ENCODE assay signal across 14 cellular contexts in the genomic region with DNA sequence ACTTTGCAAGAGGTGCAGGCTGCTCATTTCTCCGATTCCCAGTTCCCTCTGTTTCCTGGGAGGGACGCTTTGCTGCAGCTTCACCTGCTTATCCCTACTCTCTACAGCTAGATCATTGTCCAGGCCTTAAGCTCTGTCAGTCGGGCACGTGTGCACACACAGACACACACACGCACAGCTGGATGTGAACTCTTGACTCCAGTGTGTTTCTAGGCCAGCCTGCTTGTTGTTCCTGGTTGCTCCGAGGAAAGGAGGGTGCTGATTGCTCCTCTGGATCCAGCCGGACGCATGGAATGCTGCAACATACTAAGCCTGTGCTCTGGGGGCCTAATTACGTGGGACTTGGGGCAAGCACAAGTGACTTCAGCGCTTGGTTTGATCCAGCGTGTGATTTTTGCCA. TPM values are rescaled to one million over a fixed set of nuclear protein-coding genes. Genes with fewer than 3 reads are reported as not detected.
DNase-seq lines count a peak whose midpoint lies in the region; ATAC-seq and TF ChIP-seq lines count a peak whose summit lies in the region.
"Had no signal": no experiment of that assay in that cellular context is flagged by ENCODE, and none has a peak within 500 bp of the region (broad histone marks: within the 10 kb centered on the region; RNA-seq: fewer than 3 reads in every experiment).

No MANE protein-coding gene starts in this region.

- intact Hi-C loops in right lobe of liver (cut with DNase I) = no loop called here

- H2AFZ ChIP-seq in fibroblast of lung (ENCODE audit: low read length) = peak overlapping the region; percentile 81

- no peaks in the 10 kb centered on the region for H3K36me3 Mint-ChIP-seq in WTC11
- H3K36me3 Mint-ChIP-seq in activated naive CD8-positive, alpha-beta T cell treated with anti-CD3 and anti-CD28 coated beads for 36 hours = peaks cover 4% of the 10 kb centered on the region
- H3K36me3 Mint-ChIP-seq: IgD-negative memory B cell had no signal

- H3K9me3 ChIP-seq in fibroblast of lung (ENCODE audit: control insufficient read depth, insufficient read depth, low read depth, low read length) = no peaks in the 10 kb centered on the region
- H3K9me3 ChIP-seq in right lobe of liver = no peaks in the 10 kb centered on the region
- H3K9me3 ChIP-seq in stomach smooth muscle (ENCODE audit: control insufficient read depth in 2 of 2, low read length in 2 of 2) = no peaks in the 10 kb centered on the region

- H3K27me3 ChIP-seq in fibroblast of lung (ENCODE audit: control insufficient read depth, insufficient read depth, low read length) (no peaks in the 10 kb centered on the region), right lobe of liver (no peaks in the 10 kb centered on the region), stomach smooth muscle (ENCODE audit: control insufficient read depth in 1 of 2, insufficient read depth in 2 of 2, low read length in 2 of 2) (no peaks in the 10 kb centered on the region)

- H4K20me1 ChIP-seq in fibroblast of lung (ENCODE audit: control insufficient read depth, extremely low read depth, insufficient read depth, low read length) = no peaks in the 10 kb centered on the region

- H3K4me1 ChIP-seq in fibroblast of lung (ENCODE audit: control insufficient read depth, extremely low read depth, insufficient read depth, low read length) (peaks cover 25% of the 10 kb centered on the region), right lobe of liver (peaks cover 0 to 37% (median 12%) of the 10 kb centered on the region in 4 donors), stomach smooth muscle (ENCODE audit: control insufficient read depth, insufficient read depth, low read length) (peaks cover 39% of the 10 kb centered on the region)

- peaks cover 69% of the 10 kb centered on the region for H3K4me1 Mint-ChIP-seq in WTC11
- peaks cover 35% of the 10 kb centered on the region for H3K4me1 Mint-ChIP-seq in activated naive CD8-positive, alpha-beta T cell treated with anti-CD3 and anti-CD28 coated beads for 36 hours

- no peak overlapping the region for H3K4me3 Mint-ChIP-seq in WTC11
- H3K4me3 Mint-ChIP-seq in activated naive CD8-positive, alpha-beta T cell treated with anti-CD3 and anti-CD28 coated beads for 36 hours = no peak overlapping the region
- H3K4me3 Mint-ChIP-seq: IgD-negative memory B cell had no signal

- H3K9ac ChIP-seq in fibroblast of lung (ENCODE audit: insufficient read depth, low read length) = no peak overlapping the region
- H3K9ac ChIP-seq in stomach smooth muscle (ENCODE audit: low read length in 2 of 2) = no peak overlapping the region

- H3K79me2 ChIP-seq in fibroblast of lung (ENCODE audit: control insufficient read depth, insufficient read depth, low read length) = peaks cover 3% of the 10 kb centered on the region

- H3K9me3 Mint-ChIP-seq in WTC11 = no peaks in the 10 kb centered on the region
- no peaks in the 10 kb centered on the region for H3K9me3 Mint-ChIP-seq in activated naive CD8-positive, alpha-beta T cell treated with anti-CD3 and anti-CD28 coated beads for 36 hours
- H3K9me3 Mint-ChIP-seq: IgD-negative memory B cell had no signal

- peak overlapping the region; percentile 95 for H3K27ac Mint-ChIP-seq in WTC11
- H3K27ac Mint-ChIP-seq in activated naive CD8-positive, alpha-beta T cell treated with anti-CD3 and anti-CD28 coated beads for 36 hours = no peak overlapping the region
- H3K27ac Mint-ChIP-seq: IgD-negative memory B cell had no signal

- DNase-seq in WTC11 (ENCODE audit: low spot score) = no peak
- DNase-seq in fibroblast of lung (ENCODE audit: low read depth in 2 of 2) = peak in 1 of 2 donors; percentile 42
- DNase-seq in right lobe of liver = peak in 2 of 3 donors; percentile 50 to 54
- no peak for DNase-seq in amygdala (lab: John Stamatoyannopoulos, UW)
- no peak for DNase-seq in activated naive CD8-positive, alpha-beta T cell treated with anti-CD3 and anti-CD28 coated beads for 36 hours
- DNase-seq in HT-29 (ENCODE audit: low spot score) = no peak
- no peak for DNase-seq in GM10248 (ENCODE audit: extremely low spot score)
- DNase-seq: activated CD4-positive, CD25-positive, alpha-beta regulatory T cell; effector memory CD4-positive, alpha-beta T cell; NCI-H1092 treated with DMSO at 0.1 percent for 48 hours; PC-3 had no signal

- TF ChIP-seq CTCF in WTC11 (IDR thresholded peaks at IDR 0.05) (no peak), fibroblast of lung (conservative IDR thresholded peaks at IDR 0.05 in 1 of 2, IDR thresholded peaks at IDR 0.05 in 1 of 2; ENCODE audit: low read depth in 1 of 2, low read length in 2 of 2) (no peak), right lobe of liver (IDR thresholded peaks at IDR 0.05) (no peak), GM10248 (IDR thresholded peaks at IDR 0.05; ENCODE audit: control extremely low read depth, extremely low read depth, low read depth, missing control alignments) (no peak)

- CTCF ChIA-PET in WTC11 (lab: Charles Lee) (interaction anchor here (1.2 to 1.7 kb wide), 2 partner anchors 47 to 48 kb away, joined by 5 to 6 read pairs; no protein-coding TSS in a partner anchor), GM10248 (lab: Yijun Ruan, JAX) (no interaction called here)

- H3K4me3 ChIP-seq in fibroblast of lung (replicated peaks in 1 of 4; ENCODE audit: control extremely low read depth in 1 of 4, insufficient read depth in 1 of 4, low read depth in 3 of 4, low read length in 4 of 4) = no peak overlapping the region
- no peak overlapping the region for H3K4me3 ChIP-seq in right lobe of liver
- H3K4me3 ChIP-seq in stomach smooth muscle (ENCODE audit: low read length in 2 of 2) = peak overlapping the region in 1 of 2 donors; percentile 35
- H3K4me3 ChIP-seq: lung had no signal

- H3K4me2 ChIP-seq in fibroblast of lung (ENCODE audit: extremely low read depth, insufficient read depth, low read length) = peak overlapping the region; percentile 95

- WGBS in right lobe of liver (ENCODE audit: insufficient coverage, low coverage, low lambda C conversion rate, missing lambda C conversion rate) = 69% methylated on average over 9 of the region's 11 CpGs

- H3K36me3 ChIP-seq in fibroblast of lung (ENCODE audit: control insufficient read depth, insufficient read depth, low read length) = no peaks in the 10 kb centered on the region
- no peaks in the 10 kb centered on the region for H3K36me3 ChIP-seq in right lobe of liver
- no peaks in the 10 kb centered on the region for H3K36me3 ChIP-seq in stomach smooth muscle (ENCODE audit: control insufficient read depth in 2 of 2, insufficient read depth in 2 of 2, low read length in 2 of 2)

- no peak for TF ChIP-seq POLR2A in right lobe of liver (IDR thresholded peaks at IDR 0.05)

- no peaks in the 10 kb centered on the region for H3K27me3 Mint-ChIP-seq in WTC11 (ENCODE audit: low read depth)
- H3K27me3 Mint-ChIP-seq in activated naive CD8-positive, alpha-beta T cell treated with anti-CD3 and anti-CD28 coated beads for 36 hours = peaks cover 34% of the 10 kb centered on the region

- ATAC-seq in WTC11 = no peak
- ATAC-seq in right lobe of liver = peak; percentile 62 to 89 (median 73)
- ATAC-seq: PC-3 had no signal

- POLR2A ChIA-PET in WTC11 (lab: Charles Lee) = interaction anchor here (0.5 kb wide), 1 partner anchor 80 kb away, joined by 3 read pairs; no protein-coding TSS in a partner anchor
- POLR2A ChIA-PET in GM10248 (lab: Yijun Ruan, JAX) = no interaction called here

- peak overlapping the region; percentile 45 for H3K27ac ChIP-seq in fibroblast of lung (ENCODE audit: insufficient read depth, low read length)
- peak overlapping the region in 1 of 3 donors; percentile 24 for H3K27ac ChIP-seq in right lobe of liver
- peak overlapping the region; percentile 69 for H3K27ac ChIP-seq in stomach smooth muscle (ENCODE audit: low read length)

TF ChIP-seq in WTC11, 78 proteins besides CTCF, POLR2A, EP300 and RAD21 (continues in another document):
- TF ChIP-seq, protein P1, sequence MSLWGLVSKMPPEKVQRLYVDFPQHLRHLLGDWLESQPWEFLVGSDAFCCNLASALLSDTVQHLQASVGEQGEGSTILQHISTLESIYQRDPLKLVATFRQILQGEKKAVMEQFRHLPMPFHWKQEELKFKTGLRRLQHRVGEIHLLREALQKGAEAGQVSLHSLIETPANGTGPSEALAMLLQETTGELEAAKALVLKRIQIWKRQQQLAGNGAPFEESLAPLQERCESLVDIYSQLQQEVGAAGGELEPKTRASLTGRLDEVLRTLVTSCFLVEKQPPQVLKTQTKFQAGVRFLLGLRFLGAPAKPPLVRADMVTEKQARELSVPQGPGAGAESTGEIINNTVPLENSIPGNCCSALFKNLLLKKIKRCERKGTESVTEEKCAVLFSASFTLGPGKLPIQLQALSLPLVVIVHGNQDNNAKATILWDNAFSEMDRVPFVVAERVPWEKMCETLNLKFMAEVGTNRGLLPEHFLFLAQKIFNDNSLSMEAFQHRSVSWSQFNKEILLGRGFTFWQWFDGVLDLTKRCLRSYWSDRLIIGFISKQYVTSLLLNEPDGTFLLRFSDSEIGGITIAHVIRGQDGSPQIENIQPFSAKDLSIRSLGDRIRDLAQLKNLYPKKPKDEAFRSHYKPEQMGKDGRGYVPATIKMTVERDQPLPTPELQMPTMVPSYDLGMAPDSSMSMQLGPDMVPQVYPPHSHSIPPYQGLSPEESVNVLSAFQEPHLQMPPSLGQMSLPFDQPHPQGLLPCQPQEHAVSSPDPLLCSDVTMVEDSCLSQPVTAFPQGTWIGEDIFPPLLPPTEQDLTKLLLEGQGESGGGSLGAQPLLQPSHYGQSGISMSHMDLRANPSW (CRISPR knock-in tag; conservative IDR thresholded peaks at IDR 0.05; ENCODE audit: low read depth) = no peak
- no peak for TF ChIP-seq GTF2I (CRISPR knock-in tag; conservative IDR thresholded peaks at IDR 0.05)
- TF ChIP-seq, protein P2, sequence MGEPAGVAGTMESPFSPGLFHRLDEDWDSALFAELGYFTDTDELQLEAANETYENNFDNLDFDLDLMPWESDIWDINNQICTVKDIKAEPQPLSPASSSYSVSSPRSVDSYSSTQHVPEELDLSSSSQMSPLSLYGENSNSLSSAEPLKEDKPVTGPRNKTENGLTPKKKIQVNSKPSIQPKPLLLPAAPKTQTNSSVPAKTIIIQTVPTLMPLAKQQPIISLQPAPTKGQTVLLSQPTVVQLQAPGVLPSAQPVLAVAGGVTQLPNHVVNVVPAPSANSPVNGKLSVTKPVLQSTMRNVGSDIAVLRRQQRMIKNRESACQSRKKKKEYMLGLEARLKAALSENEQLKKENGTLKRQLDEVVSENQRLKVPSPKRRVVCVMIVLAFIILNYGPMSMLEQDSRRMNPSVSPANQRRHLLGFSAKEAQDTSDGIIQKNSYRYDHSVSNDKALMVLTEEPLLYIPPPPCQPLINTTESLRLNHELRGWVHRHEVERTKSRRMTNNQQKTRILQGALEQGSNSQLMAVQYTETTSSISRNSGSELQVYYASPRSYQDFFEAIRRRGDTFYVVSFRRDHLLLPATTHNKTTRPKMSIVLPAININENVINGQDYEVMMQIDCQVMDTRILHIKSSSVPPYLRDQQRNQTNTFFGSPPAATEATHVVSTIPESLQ (CRISPR knock-in tag; IDR thresholded peaks at IDR 0.05) = no peak

RNA-seq across cellular contexts. Expression of a gene that starts 19.7 kb away (rescaled TPM):
- total RNA-seq in WTC11 (2021) (20.6 to 25.4 TPM (median 21.6 TPM) in 3 replicates), fibroblast of lung (2.3 and 2.6 TPM in 2 replicates), right lobe of liver (1 to 10 TPM; 5.8 to 9.2 (median 6.9) TPM)
- polyA plus RNA-seq in fibroblast of lung = 1.1 and 2.5 TPM in 2 replicates
- 1.2 and 3.1 TPM in 2 replicates for polyA plus RNA-seq in fibroblast of lung (2012)
- polyA minus RNA-seq in fibroblast of lung (ENCODE audit: low replicate concordance) = 2.6 and 3.8 TPM in 2 replicates
- total RNA-seq in activated naive CD8-positive, alpha-beta T cell treated with anti-CD3 and anti-CD28 coated beads for 36 hours = 1 to 10 TPM; 2.2 to 2.4 TPM
- total RNA-seq in HT-29 (2014; rRNA removed; shearing (Covaris generic)) = 70.2 and 81.8 TPM in 2 replicates

Comparison
In these comparisons a context has a peak if more than half of its experiments do, and no peak if none do; other contexts are left out.
1. DNase-seq: peak in right lobe of liver (2 of 3); none in WTC11 (single experiment), amygdala (0 of 56), activated naive CD8-positive, alpha-beta T cell treated with anti-CD3 and anti-CD28 coated beads for 36 hours (single experiment), HT-29 (single experiment) and GM10248 (single experiment).